Comparison of ENCODE assay signal across 8 cellular contexts in genomic region chr1:151984313-151984956, GRCh38. TPM values are rescaled to one million over a fixed set of nuclear protein-coding genes. Genes with fewer than 3 reads are reported as not detected.
DNase-seq lines count a peak whose midpoint lies in the region; ATAC-seq lines count a peak whose summit lies in the region.

No MANE protein-coding gene starts in this region.

- H3K36me3 Mint-ChIP-seq in natural killer cell treated with Interleukin-12 subunit alpha and Interleukin-12 subunit beta and Interleukin-15 and Interleukin-18, amount 100 ng/mL, for 72 hours: peaks cover 43% of the 10 kb centered on the region

- H3K4me3 Mint-ChIP-seq in natural killer cell treated with Interleukin-12 subunit alpha and Interleukin-12 subunit beta and Interleukin-15 and Interleukin-18, amount 100 ng/mL, for 72 hours: peak overlapping the region; percentile 82

- H3K27ac Mint-ChIP-seq in natural killer cell treated with Interleukin-12 subunit alpha and Interleukin-12 subunit beta and Interleukin-15 and Interleukin-18, amount 100 ng/mL, for 72 hours: peak overlapping the region; percentile 88 to 91

- no peaks in the 10 kb centered on the region for H3K9me3 Mint-ChIP-seq in natural killer cell treated with Interleukin-12 subunit alpha and Interleukin-12 subunit beta and Interleukin-15 and Interleukin-18, amount 100 ng/mL, for 72 hours

- DNase-seq in NK-92 treated with Interleukin-12 subunit alpha and Interleukin-12 subunit beta, amount 100 ng/mL, for 24 hours (lab: John Stamatoyannopoulos, UW): peak; percentile 31
- DNase-seq in NK-92 (lab: John Stamatoyannopoulos, UW; ENCODE audit: unreplicated experiment) (no peak), RPMI7951 (ENCODE audit: low read depth) (peak; percentile 59), NCI-H1105 treated with DMSO at 0.1 percent for 48 hours (lab: John Stamatoyannopoulos, UW) (no peak), NCI-H2227 (lab: John Stamatoyannopoulos, UW; ENCODE audit: unreplicated experiment) (no peak), NCI-H2196 treated with DMSO at 0.1 percent for 48 hours (lab: John Stamatoyannopoulos, UW; ENCODE audit: unreplicated experiment) (no peak)
- peak; percentile 64 for DNase-seq in natural killer cell treated with Interleukin-12 subunit alpha and Interleukin-12 subunit beta and Interleukin-15 and Interleukin-18, amount 100 ng/mL, for 72 hours (ENCODE audit: low spot score)

- ATAC-seq in HG02840 (IDR thresholded peaks at IDR 0.05; ENCODE audit: low FRiP score, unreplicated experiment): peak; percentile 70
- ATAC-seq in natural killer cell treated with Interleukin-12 subunit alpha and Interleukin-12 subunit beta and Interleukin-15 and Interleukin-18, amount 100 ng/mL, for 72 hours: peak; percentile 87 to 94

- no peaks in the 10 kb centered on the region for H3K27me3 Mint-ChIP-seq in natural killer cell treated with Interleukin-12 subunit alpha and Interleukin-12 subunit beta and Interleukin-15 and Interleukin-18, amount 100 ng/mL, for 72 hours

- H3K4me1 Mint-ChIP-seq in natural killer cell treated with Interleukin-12 subunit alpha and Interleukin-12 subunit beta and Interleukin-15 and Interleukin-18, amount 100 ng/mL, for 72 hours (ENCODE audit: low read depth in 2 of 2): peaks cover 51 to 65% of the 10 kb centered on the region in 2 donors

RNA-seq across cellular contexts. Expression of gene S100A10, which starts 9.2 kb away (rescaled TPM):
- 165 and 220 TPM in 2 replicates for total RNA-seq in RPMI7951 (2014; rRNA removed; shearing (Covaris generic))
- 100 to 1,000 TPM; 152 to 263 TPM for total RNA-seq in natural killer cell treated with Interleukin-12 subunit alpha and Interleukin-12 subunit beta and Interleukin-15 and Interleukin-18, amount 100 ng/mL, for 72 hours

RNA-seq across cellular contexts. Expression of gene S100A11, which starts 52.4 kb away (rescaled TPM):
- 1,017 and 1,277 TPM in 2 replicates for total RNA-seq in RPMI7951 (2014; rRNA removed; shearing (Covaris generic))
- total RNA-seq in natural killer cell treated with Interleukin-12 subunit alpha and Interleukin-12 subunit beta and Interleukin-15 and Interleukin-18, amount 100 ng/mL, for 72 hours: 100 to 1,000 TPM; 113 to 239 TPM

Comparison
In these comparisons a context has a peak if more than half of its experiments do, and no peak if none do; other contexts are left out.
1. DNase-seq: peak in NK-92 treated with Interleukin-12 subunit alpha and Interleukin-12 subunit beta, amount 100 ng/mL, for 24 hours (single experiment), RPMI7951 (single experiment) and natural killer cell treated with Interleukin-12 subunit alpha and Interleukin-12 subunit beta and Interleukin-15 and Interleukin-18, amount 100 ng/mL, for 72 hours (single experiment); none in NK-92 (single experiment), NCI-H1105 treated with DMSO at 0.1 percent for 48 hours (single experiment), NCI-H2227 (single experiment) and NCI-H2196 treated with DMSO at 0.1 percent for 48 hours (single experiment).